Comparison of ENCODE assay signal across 10 cellular contexts in genomic region chr20:6704132-6704861, GRCh38.
DNase-seq lines count a peak whose midpoint lies in the region; ATAC-seq and TF ChIP-seq lines count a peak whose summit lies in the region.
"Had no signal": no experiment of that assay in that cellular context is flagged by ENCODE, and none has a peak within 500 bp of the region (broad histone marks: within the 10 kb centered on the region; RNA-seq: fewer than 3 reads in every experiment).

No MANE protein-coding gene starts in this region.

- ATAC-seq in lung (ENCODE audit: insufficient read depth, low FRiP score) (peak; percentile 45), upper lobe of left lung (ENCODE audit: low FRiP score in 2 of 2) (peak; percentile 57 to 62), GM21717 (IDR thresholded peaks at IDR 0.05; ENCODE audit: unreplicated experiment) (no peak), GM21390 (IDR thresholded peaks at IDR 0.05; ENCODE audit: unreplicated experiment) (no peak)
- ATAC-seq: natural killer cell treated with Interleukin-12 subunit alpha and Interleukin-12 subunit beta and Interleukin-15 and Interleukin-18, amount 100 ng/mL, for 72 hours had no signal

- H3K27me3 ChIP-seq in lung (ENCODE audit: control insufficient read depth, insufficient read depth) (no peaks in the 10 kb centered on the region), upper lobe of left lung (no peaks in the 10 kb centered on the region), H7 (ENCODE audit: control insufficient read depth, insufficient read depth, low read length) (no peaks in the 10 kb centered on the region)

- H3K4me1 ChIP-seq in lung (ENCODE audit: control insufficient read depth in 2 of 2, insufficient read depth in 2 of 2, low read length in 2 of 2) (peaks cover 0 to 9% of the 10 kb centered on the region in 2 donors), upper lobe of left lung (peaks cover 31 to 78% (median 52%) of the 10 kb centered on the region in 4 donors)

- TF ChIP-seq CTCF in lung (IDR thresholded peaks at IDR 0.05; ENCODE audit: control extremely low read depth, extremely low read depth), result no peak
- TF ChIP-seq CTCF in upper lobe of left lung (IDR thresholded peaks at IDR 0.05), result peak in 1 of 6 experiments; percentile 10

- H3K36me3 ChIP-seq in lung (ENCODE audit: control insufficient read depth in 2 of 2, insufficient read depth in 2 of 2, low read length in 2 of 2) (no peaks in the 10 kb centered on the region), upper lobe of left lung (no peaks in the 10 kb centered on the region), H7 (replicated peaks; ENCODE audit: control insufficient read depth, insufficient read depth, low read length) (no peaks in the 10 kb centered on the region)

- no peak overlapping the region for H3K4me3 ChIP-seq in lung
- H3K4me3 ChIP-seq in upper lobe of left lung, result no peak overlapping the region
- no peak overlapping the region for H3K4me3 ChIP-seq in H7 (ENCODE audit: insufficient read depth, low read depth, low read length)

- DNase-seq in HK-2 (ENCODE audit: unreplicated experiment) (peak; percentile 60), dermis microvascular lymphatic vessel endothelial cell (ENCODE audit: low read depth in 2 of 2) (peak; percentile 77 to 82), lung (ENCODE audit: low spot score) (no peak), upper lobe of left lung (peak in 1 of 2 donors; percentile 53), H7 (no peak)
- no peak for DNase-seq in activated CD8-positive, alpha-beta memory T cell treated with anti-CD3 and anti-CD28 coated beads for 24 hours
- DNase-seq: RPMI8226 had no signal

- TF ChIP-seq POLR2A in upper lobe of left lung (IDR thresholded peaks at IDR 0.05), result peak in 1 of 4 donors; percentile 32

- WGBS in lung, 2 donors, result 57 to 78% methylated on average over 6 of the region's 6 CpGs
- 56 to 59% methylated on average over 6 of the region's 6 CpGs for WGBS in upper lobe of left lung, 2 donors

- H3K27ac ChIP-seq in lung (ENCODE audit: low read depth in 1 of 2, low read length in 1 of 2) (peak overlapping the region; percentile 49 to 87), upper lobe of left lung (peak overlapping the region; percentile 70 to 82 (median 80))

- TF ChIP-seq EP300 in upper lobe of left lung (IDR thresholded peaks at IDR 0.05), result peak in 1 of 4 donors; percentile 33

- H3K9me3 ChIP-seq in lung (ENCODE audit: control insufficient read depth in 2 of 2, insufficient read depth in 1 of 2, low read length in 1 of 2) (no peaks in the 10 kb centered on the region), upper lobe of left lung (no peaks in the 10 kb centered on the region)

Comparison
In these comparisons a context has a peak if more than half of its experiments do, and no peak if none do; other contexts are left out.
1. DNase-seq: peak in HK-2 (single experiment) and dermis microvascular lymphatic vessel endothelial cell (2 of 2); none in lung (single experiment), H7 (single experiment) and activated CD8-positive, alpha-beta memory T cell treated with anti-CD3 and anti-CD28 coated beads for 24 hours (single experiment).
2. ATAC-seq: peak in lung (single experiment) and upper lobe of left lung (2 of 2); none in GM21717 (single experiment) and GM21390 (single experiment).